Comparison of ENCODE assay signal across 18 cellular contexts in the genomic region with DNA sequence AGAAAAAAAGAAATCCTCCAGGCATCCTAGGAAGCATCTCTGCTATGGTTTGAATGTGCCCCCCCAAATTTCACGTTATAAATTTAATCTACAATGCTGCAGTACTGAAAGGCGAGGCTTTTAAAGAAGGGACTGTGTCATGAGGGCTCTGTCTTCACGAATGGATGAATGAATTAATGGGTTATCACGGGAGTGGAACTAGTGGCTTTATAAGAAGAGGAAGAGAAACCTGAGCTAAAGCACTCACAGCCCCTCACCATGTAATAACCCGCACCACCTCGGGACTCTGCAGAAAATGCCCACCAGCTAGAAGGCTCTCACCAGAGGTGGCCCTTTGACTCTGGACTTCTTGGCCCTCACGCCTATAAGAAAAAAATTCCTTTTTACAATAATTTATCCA. TPM values are rescaled to one million over a fixed set of nuclear protein-coding genes. Genes with fewer than 3 reads are reported as not detected.
DNase-seq lines count a peak whose midpoint lies in the region; ATAC-seq lines count a peak whose summit lies in the region.
"Had no signal": no experiment of that assay in that cellular context is flagged by ENCODE, and none has a peak within 500 bp of the region (broad histone marks: within the 10 kb centered on the region; RNA-seq: fewer than 3 reads in every experiment).

No MANE protein-coding gene starts in this region.

- ATAC-seq in GM18907 (IDR thresholded peaks at IDR 0.05; ENCODE audit: unreplicated experiment), result peak; percentile 74
- ATAC-seq in HG02610 (IDR thresholded peaks at IDR 0.05; ENCODE audit: unreplicated experiment), result peak; percentile 62
- ATAC-seq in HG03378 (IDR thresholded peaks at IDR 0.05; ENCODE audit: unreplicated experiment), result peak; percentile 65
- ATAC-seq in memory B cell (ENCODE audit: low read depth), result peak; percentile 94
- ATAC-seq: HepG2, left lobe of liver, Right ventricle myocardium inferior had no signal

- peaks cover 5% of the 10 kb centered on the region for H3K36me3 Mint-ChIP-seq in memory B cell

- DNase-seq in memory B cell (ENCODE audit: low spot score in 2 of 2) (peak in 1 of 2 donors; percentile 5), HT-29 (ENCODE audit: low spot score) (no peak), T-helper 9 cell (no peak), 8988T (no peak)
- DNase-seq: activated CD4-positive, alpha-beta T cell treated with anti-CD3 and anti-CD28 coated beads, Interleukin-2, amount 10 ng/mL, durations not matched to agents 24 days and 14 days; activated T-cell treated with anti-CD3 and anti-CD28 coated beads, Interleukin-2, amount 50 U/mL, for 1 hour; central memory CD4-positive, alpha-beta T cell; DMS153; NCI-H774 had no signal

- no peaks in the 10 kb centered on the region for H3K27me3 Mint-ChIP-seq in memory B cell
- H3K27me3 Mint-ChIP-seq: activated CD4-positive, alpha-beta T cell treated with anti-CD3 and anti-CD28 coated beads, Interleukin-2, amount 10 ng/mL, durations not matched to agents 24 days and 14 days; stimulated activated naive CD8-positive, alpha-beta T cell treated with anti-CD3 and anti-CD28 coated beads, Interleukin-15, Interleukin-2, amounts not matched to agents 100 ng/mL and 50 ng/mL, for 24 hours had no signal

- peak overlapping the region; percentile 41 for H3K27ac Mint-ChIP-seq in memory B cell
- H3K27ac Mint-ChIP-seq: activated CD4-positive, alpha-beta T cell treated with anti-CD3 and anti-CD28 coated beads, Interleukin-2, amount 10 ng/mL, durations not matched to agents 24 days and 14 days; stimulated activated naive CD8-positive, alpha-beta T cell treated with anti-CD3 and anti-CD28 coated beads, Interleukin-15, Interleukin-2, amounts not matched to agents 100 ng/mL and 50 ng/mL, for 24 hours had no signal

- H3K9me3 Mint-ChIP-seq in memory B cell, result no peaks in the 10 kb centered on the region
- H3K9me3 Mint-ChIP-seq: activated CD4-positive, alpha-beta T cell treated with anti-CD3 and anti-CD28 coated beads, Interleukin-2, amount 10 ng/mL, durations not matched to agents 24 days and 14 days; stimulated activated naive CD8-positive, alpha-beta T cell treated with anti-CD3 and anti-CD28 coated beads, Interleukin-15, Interleukin-2, amounts not matched to agents 100 ng/mL and 50 ng/mL, for 24 hours had no signal

- peaks cover 27% of the 10 kb centered on the region for H3K4me1 Mint-ChIP-seq in memory B cell

- peak overlapping the region; percentile 8 for H3K4me3 Mint-ChIP-seq in memory B cell
- H3K4me3 Mint-ChIP-seq: activated CD4-positive, alpha-beta T cell treated with anti-CD3 and anti-CD28 coated beads, Interleukin-2, amount 10 ng/mL, durations not matched to agents 24 days and 14 days; stimulated activated naive CD8-positive, alpha-beta T cell treated with anti-CD3 and anti-CD28 coated beads, Interleukin-15, Interleukin-2, amounts not matched to agents 100 ng/mL and 50 ng/mL, for 24 hours had no signal

RNA-seq across cellular contexts. Expression of gene RNU4ATAC, which starts 27.6 kb away (rescaled TPM):
- total RNA-seq in HT-29 (2014; rRNA removed; shearing (Covaris generic)), result not detected in 2 replicates
- total RNA-seq: activated CD4-positive, alpha-beta T cell treated with anti-CD3 and anti-CD28 coated beads, Interleukin-2, amount 10 ng/mL, durations not matched to agents 24 days and 14 days; H4; left lobe of liver; smooth muscle cell had no signal
